In genomic region chr1:56502700-56503245, GRCh38 we compare ENCODE assay signal across 14 cellular contexts.
A peak's percentile ranks its signal among the peaks of the same experiment; 100 is the strongest.
DNase-seq lines count a peak whose midpoint lies in the region; ATAC-seq and TF ChIP-seq lines count a peak whose summit lies in the region.
"Had no signal": no experiment of that assay in that cellular context is flagged by ENCODE, and none has a peak within 500 bp of the region (broad histone marks: within the 10 kb centered on the region; RNA-seq: fewer than 3 reads in every experiment).

No MANE protein-coding gene starts in this region.

- ATAC-seq in HG03565 (IDR thresholded peaks at IDR 0.05; ENCODE audit: unreplicated experiment) (no peak), HG03159 (IDR thresholded peaks at IDR 0.05; ENCODE audit: unreplicated experiment) (no peak), HG02981 (IDR thresholded peaks at IDR 0.05; ENCODE audit: unreplicated experiment) (no peak)
- ATAC-seq: naive thymus-derived CD8-positive, alpha-beta T cell had no signal

- no peak overlapping the region for H3K4me3 ChIP-seq in fibroblast of mammary gland (ENCODE audit: control insufficient read depth, low read depth, low read length)
- H3K4me3 ChIP-seq: ascending aorta had no signal

- DNase-seq in ELR (ENCODE audit: low read depth) = peak; percentile 39
- DNase-seq in OCI-M1 (lab: John Stamatoyannopoulos, UW) = peak; percentile 2
- DNase-seq in fibroblast of mammary gland (ENCODE audit: low read depth) = peak; percentile 80
- DNase-seq in osteocyte (ENCODE audit: extremely low spot score, unreplicated experiment) = no peak
- no peak for DNase-seq in NCI-H2196 (lab: John Stamatoyannopoulos, UW; ENCODE audit: unreplicated experiment)
- DNase-seq: activated CD4-positive, alpha-beta T cell treated with anti-CD3 and anti-CD28 coated beads, Interleukin-2, amount 50 U/mL, for 1 hour; naive thymus-derived CD8-positive, alpha-beta T cell; NCI-H1105 treated with DMSO at 0.1 percent for 48 hours; NCI-H446 treated with DMSO at 0.1 percent for 48 hours had no signal

- peaks cover 83% of the 10 kb centered on the region for H3K36me3 Mint-ChIP-seq in osteocyte (ENCODE audit: unreplicated experiment)
- H3K36me3 Mint-ChIP-seq: naive thymus-derived CD8-positive, alpha-beta T cell had no signal

- H3K4me1 Mint-ChIP-seq in osteocyte (ENCODE audit: unreplicated experiment) = peaks cover 32% of the 10 kb centered on the region

- no peaks in the 10 kb centered on the region for H3K9me3 Mint-ChIP-seq in osteocyte (ENCODE audit: unreplicated experiment)
- H3K9me3 Mint-ChIP-seq: T-helper 2 cell treated with Interferon-gamma antibody and Interleukin-4, amounts not matched to agents 5 μg/mL and 100 μg/mL, for 36 hours had no signal

- no peak overlapping the region for H3K4me3 Mint-ChIP-seq in osteocyte (ENCODE audit: unreplicated experiment)
- H3K4me3 Mint-ChIP-seq: naive thymus-derived CD8-positive, alpha-beta T cell; T-helper 2 cell treated with Interferon-gamma antibody and Interleukin-4, amounts not matched to agents 5 μg/mL and 100 μg/mL, for 36 hours had no signal

- H3K27me3 Mint-ChIP-seq in osteocyte (ENCODE audit: unreplicated experiment) = no peaks in the 10 kb centered on the region

- peak overlapping the region; percentile 16 for H3K27ac Mint-ChIP-seq in osteocyte (ENCODE audit: unreplicated experiment)
- H3K27ac Mint-ChIP-seq: naive thymus-derived CD8-positive, alpha-beta T cell; T-helper 2 cell treated with Interferon-gamma antibody and Interleukin-4, amounts not matched to agents 5 μg/mL and 100 μg/mL, for 36 hours had no signal

- TF ChIP-seq CTCF in fibroblast of mammary gland (conservative IDR thresholded peaks at IDR 0.05; ENCODE audit: control insufficient read depth, insufficient read depth, low read depth, low read length) (no peak), osteocyte (IDR thresholded peaks at IDR 0.05) (no peak)

Comparison
In these comparisons a context has a peak if more than half of its experiments do, and no peak if none do; other contexts are left out.
1. DNase-seq: peak in ELR (single experiment), OCI-M1 (single experiment) and fibroblast of mammary gland (single experiment); none in osteocyte (single experiment) and NCI-H2196 (single experiment).